ENCODE assay signal across 8 cellular contexts in genomic region chr3:40308725-40309438, GRCh38. TPM values are rescaled to one million over a fixed set of nuclear protein-coding genes. Genes with fewer than 3 reads are reported as not detected.
DNase-seq lines count a peak whose midpoint lies in the region; ATAC-seq and TF ChIP-seq lines count a peak whose summit lies in the region.

No MANE protein-coding gene starts in this region.

- H3K4me1 ChIP-seq in HUES48 (ENCODE audit: control insufficient read depth, insufficient read depth, low read length) = peaks cover 12% of the 10 kb centered on the region; the same call in 1 of the 2 replicates
- peaks cover 11% of the 10 kb centered on the region for H3K4me1 ChIP-seq in mesodermal cell (ENCODE audit: control insufficient read depth, insufficient read depth, low read length, poor library complexity, severe bottlenecking)

- H3K27me3 ChIP-seq in HUES48 (ENCODE audit: control insufficient read depth, insufficient read depth, low read length) = no peaks in the 10 kb centered on the region

- no peak for TF ChIP-seq CTCF in GM13977 (IDR thresholded peaks at IDR 0.05; ENCODE audit: extremely low read depth, insufficient read depth, missing control alignments)

- H3K4me3 ChIP-seq in HUES48 (ENCODE audit: low read depth, low read length) = peak overlapping the region; percentile 60
- H3K4me3 ChIP-seq in mesodermal cell (ENCODE audit: extremely low read depth, insufficient read depth, low read length, poor library complexity, severe bottlenecking) = peak overlapping the region; percentile 78

- in situ Hi-C loops in GM13977 (cut with MboI; ENCODE audit: low pct_unique_long_range_greater_than_20kb, low sequenced_read_pairs, unreplicated experiment) = loop anchor here (25.0 kb wide), 1 partner anchor 1578 kb away; no protein-coding TSS in a partner anchor

- WGBS in mesodermal cell (ENCODE audit: insufficient coverage in 2 of 2), 2 experiments = 47 to 63% methylated on average over 20 of the region's 21 CpGs

- H3K9me3 ChIP-seq in HUES48 (ENCODE audit: control insufficient read depth, insufficient read depth, low read length) = no peaks in the 10 kb centered on the region
- H3K9me3 ChIP-seq in mesodermal cell (ENCODE audit: control insufficient read depth, low read length) = no peaks in the 10 kb centered on the region

- ATAC-seq in HG02970 (IDR thresholded peaks at IDR 0.05; ENCODE audit: low FRiP score, unreplicated experiment) (no peak), HG03159 (IDR thresholded peaks at IDR 0.05; ENCODE audit: unreplicated experiment) (no peak)

- DNase-seq in GM13977 (ENCODE audit: low spot score) (peak; percentile 17), cerebellar cortex (ENCODE audit: low spot score) (peak; percentile 36), NCI-H748 (lab: John Stamatoyannopoulos, UW; ENCODE audit: unreplicated experiment) (no peak), anterior cingulate cortex (lab: John Stamatoyannopoulos, UW) (no peak)

- H3K27ac ChIP-seq in HUES48 (ENCODE audit: low read depth, low read length) (peak overlapping the region; percentile 52), mesodermal cell (ENCODE audit: low read depth, low read length, severe bottlenecking) (no peak overlapping the region)

- H3K36me3 ChIP-seq in HUES48 (ENCODE audit: control insufficient read depth, insufficient read depth, low read length) (peaks cover 33% of the 10 kb centered on the region), mesodermal cell (ENCODE audit: control insufficient read depth, insufficient read depth, low read length) (peaks cover 31% of the 10 kb centered on the region)

- peak overlapping the region; percentile 58 for H3K9ac ChIP-seq in HUES48 (ENCODE audit: low read depth, low read length)

RNA-seq across cellular contexts. Expression of gene EIF1B, which starts 0.6 kb away (rescaled TPM):
- 152 TPM for polyA plus RNA-seq in mesodermal cell (2013, experiment 1 of 2)
- polyA plus RNA-seq in mesodermal cell (2013, experiment 2 of 2) = 157 TPM

Comparison
In these comparisons a context has a peak if more than half of its experiments do, and no peak if none do; other contexts are left out.
1. DNase-seq: peak in GM13977 (single experiment) and cerebellar cortex (single experiment); none in NCI-H748 (single experiment) and anterior cingulate cortex (0 of 58).